ENCODE assay signal across 8 cellular contexts in genomic region chr16:69563605-69564580, GRCh38. TPM values are rescaled to one million over a fixed set of nuclear protein-coding genes. Genes with fewer than 3 reads are reported as not detected.
DNase-seq lines count a peak whose midpoint lies in the region; ATAC-seq and TF ChIP-seq lines count a peak whose summit lies in the region.

No MANE protein-coding gene starts in this region.

- 41 to 54% methylated on average over 13 of the region's 13 CpGs for WGBS in upper lobe of left lung, 2 donors

- no peak for TF ChIP-seq EP300 in upper lobe of left lung (IDR thresholded peaks at IDR 0.05)

- TF ChIP-seq POLR2A in upper lobe of left lung (IDR thresholded peaks at IDR 0.05): no peak

- TF ChIP-seq CTCF in BE2C (IDR thresholded peaks at IDR 0.05; ENCODE audit: low read depth, low read length) (no peak; the same call in 1 of the 2 replicates), nephron progenitor cell (IDR thresholded peaks at IDR 0.05) (no peak), upper lobe of left lung (IDR thresholded peaks at IDR 0.05) (no peak)

- H3K4me1 Mint-ChIP-seq in central memory CD8-positive, alpha-beta T cell: peaks cover 34% of the 10 kb centered on the region
- peaks cover 39% of the 10 kb centered on the region for H3K4me1 Mint-ChIP-seq in nephron progenitor cell

- H3K27ac ChIP-seq in upper lobe of left lung: peak overlapping the region; percentile 97 to 100 (median 99)

- ATAC-seq in GM19452 (IDR thresholded peaks at IDR 0.05; ENCODE audit: unreplicated experiment) (peak; percentile 53), upper lobe of left lung (ENCODE audit: low FRiP score in 2 of 2) (no peak)
- peak; percentile 59 for ATAC-seq in central memory CD8-positive, alpha-beta T cell (replicated peaks; ENCODE audit: extremely low read depth, poor library complexity, severe bottlenecking)

- no peaks in the 10 kb centered on the region for H3K9me3 ChIP-seq in BE2C
- no peaks in the 10 kb centered on the region for H3K9me3 ChIP-seq in upper lobe of left lung

- no peaks in the 10 kb centered on the region for H3K27me3 Mint-ChIP-seq in central memory CD8-positive, alpha-beta T cell
- H3K27me3 Mint-ChIP-seq in nephron progenitor cell (ENCODE audit: low read depth, poor library complexity): no peaks in the 10 kb centered on the region

- DNase-seq in BE2C: peak; percentile 23
- peak; percentile 22 for DNase-seq in HT-29 (ENCODE audit: low spot score)
- peak; percentile 35 for DNase-seq in UCSD-AML1 (lab: John Stamatoyannopoulos, UW; ENCODE audit: unreplicated experiment)
- peak in 1 of 2 donors; percentile 28 for DNase-seq in central memory CD8-positive, alpha-beta T cell (ENCODE audit: low spot score in 2 of 2)
- DNase-seq in nephron progenitor cell: no peak
- DNase-seq in upper lobe of left lung: no peak
- DNase-seq in 8988T: no peak

- H3K36me3 ChIP-seq in BE2C: no peaks in the 10 kb centered on the region
- H3K36me3 ChIP-seq in upper lobe of left lung: no peaks in the 10 kb centered on the region

- H3K4me1 ChIP-seq in BE2C (peaks cover 12% of the 10 kb centered on the region), upper lobe of left lung (peaks cover 24 to 35% (median 28%) of the 10 kb centered on the region in 4 donors)

- no peaks in the 10 kb centered on the region for H3K27me3 ChIP-seq in BE2C
- no peaks in the 10 kb centered on the region for H3K27me3 ChIP-seq in upper lobe of left lung

- H3K4me3 Mint-ChIP-seq in central memory CD8-positive, alpha-beta T cell: peak overlapping the region; percentile 99
- peak overlapping the region; percentile 91 for H3K4me3 Mint-ChIP-seq in nephron progenitor cell

- peaks cover 17% of the 10 kb centered on the region for H3K36me3 Mint-ChIP-seq in central memory CD8-positive, alpha-beta T cell (ENCODE audit: insufficient read depth)
- peaks cover 4% of the 10 kb centered on the region for H3K36me3 Mint-ChIP-seq in nephron progenitor cell (ENCODE audit: low read depth)

- H3K27ac Mint-ChIP-seq in central memory CD8-positive, alpha-beta T cell (ENCODE audit: low read depth): peak overlapping the region; percentile 96
- H3K27ac Mint-ChIP-seq in nephron progenitor cell: peak overlapping the region; percentile 83

- no peaks in the 10 kb centered on the region for H3K9me3 Mint-ChIP-seq in central memory CD8-positive, alpha-beta T cell
- H3K9me3 Mint-ChIP-seq in nephron progenitor cell: no peaks in the 10 kb centered on the region

- H3K4me3 ChIP-seq in BE2C (ENCODE audit: low read depth, low read length): peak overlapping the region; percentile 63
- peak overlapping the region in 1 of 4 donors; percentile 99 for H3K4me3 ChIP-seq in upper lobe of left lung

RNA-seq across cellular contexts. Expression of gene NFAT5, which starts 1.9 kb away (rescaled TPM):
- polyA plus RNA-seq in BE2C (2012; ENCODE audit: insufficient read depth, insufficient read length, low read depth): 6.2 TPM
- 6.3 and 10.8 TPM in 2 replicates for total RNA-seq in HT-29 (2014; rRNA removed; shearing (Covaris generic))
- total RNA-seq in upper lobe of left lung: 10 to 100 TPM; 36.0 to 80.7 (median 50.4) TPM

Comparison
In these comparisons a context has a peak if more than half of its experiments do, and no peak if none do; other contexts are left out.
1. DNase-seq: peak in BE2C (single experiment), HT-29 (single experiment) and UCSD-AML1 (single experiment); none in nephron progenitor cell (single experiment), upper lobe of left lung (0 of 2) and 8988T (single experiment).
2. ATAC-seq: peak in GM19452 (single experiment) and central memory CD8-positive, alpha-beta T cell (single experiment); none in upper lobe of left lung (0 of 2).